8 cellular contexts compared by ENCODE assay signal in genomic region chr14:92651106-92651792, GRCh38.
A peak's percentile ranks its signal among the peaks of the same experiment; 100 is the strongest.
DNase-seq lines count a peak whose midpoint lies in the region; ATAC-seq and TF ChIP-seq lines count a peak whose summit lies in the region.

No MANE protein-coding gene starts in this region.

- intact Hi-C loops in stomach (cut with DNase I; ENCODE audit: low total_unique reads), result no loop called here

- TF ChIP-seq CTCF in stomach (IDR thresholded peaks at IDR 0.05), result no peak

- peak overlapping the region; percentile 27; the same call in 1 of the 2 replicates for H3K4me3 ChIP-seq in GM08714 (ENCODE audit: low read length)
- peak overlapping the region; percentile 41 for H3K4me3 ChIP-seq in mononuclear cell (ENCODE audit: low read length)
- peak overlapping the region in 3 of 4 donors; percentile 31 to 37 (median 34) for H3K4me3 ChIP-seq in stomach

- ATAC-seq in GM21825 (IDR thresholded peaks at IDR 0.05; ENCODE audit: unreplicated experiment), result peak; percentile 61

- no peak for TF ChIP-seq EP300 in stomach (IDR thresholded peaks at IDR 0.05)

- peak overlapping the region in 4 of 5 donors; percentile 82 to 90 (median 84) for H3K27ac ChIP-seq in stomach

- H3K9me3 ChIP-seq in mononuclear cell (ENCODE audit: low read depth, low read length) (no peaks in the 10 kb centered on the region), stomach (no peaks in the 10 kb centered on the region)

- WGBS in stomach, 5 donors, result 54 to 67% (median 61%) methylated on average over 17 to 19 of the region's 19 CpGs

- H3K4me1 ChIP-seq in mononuclear cell (ENCODE audit: insufficient read depth, low read length) (peaks cover 86% of the 10 kb centered on the region), stomach (peaks cover 0 to 56% (median 28%) of the 10 kb centered on the region in 4 donors)

- H3K27me3 ChIP-seq in mononuclear cell (ENCODE audit: insufficient read depth, low read length), result no peaks in the 10 kb centered on the region
- no peaks in the 10 kb centered on the region for H3K27me3 ChIP-seq in stomach

- no peak for TF ChIP-seq POLR2A in stomach (IDR thresholded peaks at IDR 0.05)

- DNase-seq in NOMO-1 treated with dmso at 0.1 percent for 144 hours (lab: John Stamatoyannopoulos, UW; ENCODE audit: unreplicated experiment), result peak; percentile 73
- DNase-seq in activated T-helper 9 cell treated with anti-CD3 and anti-CD28 coated beads, Interleukin-2, amount 50 U/mL, for 16 hours (ENCODE audit: low read depth), result peak; percentile 65
- peak; percentile 55 for DNase-seq in stomach
- DNase-seq in ureter (ENCODE audit: low spot score), result no peak
- DNase-seq in NCI-H82 (lab: John Stamatoyannopoulos, UW), result no peak

- peaks cover 8 to 24% (median 16%) of the 10 kb centered on the region in 4 donors for H3K36me3 ChIP-seq in stomach

Comparison
In these comparisons a context has a peak if more than half of its experiments do, and no peak if none do; other contexts are left out.
1. DNase-seq: peak in NOMO-1 treated with dmso at 0.1 percent for 144 hours (single experiment), activated T-helper 9 cell treated with anti-CD3 and anti-CD28 coated beads, Interleukin-2, amount 50 U/mL, for 16 hours (single experiment) and stomach (single experiment); none in ureter (single experiment) and NCI-H82 (single experiment).
2. Peak in every context shown above with its lines, with median percentiles within 50 percentile points of each other: H3K4me3 ChIP-seq.